In genomic region chr1:100265931-100266830, GRCh38 we compare ENCODE assay signal across 8 cellular contexts. TPM values are rescaled to one million over a fixed set of nuclear protein-coding genes. Genes with fewer than 3 reads are reported as not detected.
DNase-seq lines count a peak whose midpoint lies in the region; ATAC-seq, FAIRE-seq and TF ChIP-seq lines count a peak whose summit lies in the region.

Gene RTCA (plus strand): TSS chr1:100266216. CDS start chr1:100266376, 160 bp downstream.

- WGBS in heart right ventricle, 2 donors = 0 to 1% methylated on average over 50 to 56 of the region's 56 CpGs

- TF ChIP-seq CTCF in heart right ventricle (IDR thresholded peaks at IDR 0.05) (no peak), upper lobe of right lung (IDR thresholded peaks at IDR 0.05) (no peak)

- H3K27me3 ChIP-seq in heart right ventricle (no peaks in the 10 kb centered on the region), upper lobe of right lung (no peaks in the 10 kb centered on the region)

- intact Hi-C loops in heart right ventricle (cut with DNase I) = loop anchor here in 5 of 10 donors (1.0 to 10.0 kb wide), 8 partner anchors 15 to 189 kb away; partner anchors contain the start of genes CDC14A (in 3 of the 5), SASS6 (in 2 of the 5) and TRMT13 (in 2 of the 5)
- intact Hi-C loops in posterior vena cava (cut with DNase I) = no loop called here
- intact Hi-C loops in upper lobe of right lung (cut with DNase I) = no loop called here

- H3K9me3 ChIP-seq in heart right ventricle = peaks cover 0 to 10% (median 0%) of the 10 kb centered on the region in 11 donors
- no peaks in the 10 kb centered on the region for H3K9me3 ChIP-seq in upper lobe of right lung

- FAIRE-seq in GM12892 (lab: Jason Lieb, UNC) = peak; percentile 97

- TF ChIP-seq POLR2A in GM12892 (IDR thresholded peaks at IDR 0.05; ENCODE audit: low read depth, low read length) = peak; percentile 85

- DNase-seq in GM12892 (ENCODE audit: insufficient read length) = peak; percentile 71
- peak; percentile 96 for DNase-seq in NCI-H146 (lab: John Stamatoyannopoulos, UW)
- peak; percentile 93 to 96 (median 95) for DNase-seq in T-helper 1 cell
- DNase-seq in amniotic epithelial cell (ENCODE audit: low read depth) = peak; percentile 90
- peak; percentile 96 to 98 for DNase-seq in heart right ventricle
- peak; percentile 99 for DNase-seq in posterior vena cava (ENCODE audit: low spot score)
- DNase-seq in upper lobe of right lung = peak; percentile 99

- peaks cover 0 to 40% (median 19%) of the 10 kb centered on the region in 9 donors for H3K36me3 ChIP-seq in heart right ventricle
- peaks cover 31% of the 10 kb centered on the region for H3K36me3 ChIP-seq in upper lobe of right lung

- H3K4me1 ChIP-seq in heart right ventricle = peaks cover 4 to 42% (median 35%) of the 10 kb centered on the region in 9 donors
- H3K4me1 ChIP-seq in upper lobe of right lung = peaks cover 25% of the 10 kb centered on the region

- H3K4me3 ChIP-seq in heart right ventricle (peak within 1 kb of the TSS; percentile 59 to 99 (median 96)), upper lobe of right lung (peak within 1 kb of the TSS; percentile 93)

- H3K27ac ChIP-seq in heart right ventricle = peak within 1 kb of the TSS in 9 of 10 donors; percentile 79 to 97 (median 88)
- H3K27ac ChIP-seq in upper lobe of right lung = peak within 1 kb of the TSS; percentile 92

- ATAC-seq in HG02852 (IDR thresholded peaks at IDR 0.05; ENCODE audit: unreplicated experiment) = peak; percentile 97
- ATAC-seq in heart right ventricle = peak; percentile 99 to 100 (median 100)
- ATAC-seq in upper lobe of right lung = peak; percentile 99

RNA-seq across cellular contexts. Expression of gene RTCA, which starts in this region (rescaled TPM):
- 36.2 TPM for polyA plus RNA-seq in GM12892 (2012; ENCODE audit: missing spikeins)
- total RNA-seq in heart right ventricle = 10 to 100 TPM; 30.1 to 44.8 (median 36.9) TPM
- 10 to 100 TPM; 17.1 to 30.2 TPM for polyA plus RNA-seq in heart right ventricle
- total RNA-seq in posterior vena cava = 10 to 100 TPM; 19.7 to 29.4 TPM
- 27.7 TPM for total RNA-seq in upper lobe of right lung

Comparison
In these comparisons a context has a peak if more than half of its experiments do, and no peak if none do; other contexts are left out.
1. Peak in every context shown above with its lines: DNase-seq, ATAC-seq, H3K4me3 ChIP-seq and H3K27ac ChIP-seq.